In genomic region chr15:44712108-44713005, GRCh38 we compare ENCODE assay signal across 8 cellular contexts. TPM values are rescaled to one million over a fixed set of nuclear protein-coding genes. Genes with fewer than 3 reads are reported as not detected.
DNase-seq lines count a peak whose midpoint lies in the region; ATAC-seq and TF ChIP-seq lines count a peak whose summit lies in the region.

No MANE protein-coding gene starts in this region.

- 3 to 9% methylated on average over 18 to 30 of the region's 35 CpGs for WGBS in gastroesophageal sphincter (ENCODE audit: low coverage in 1 of 2), 2 donors
- WGBS in urinary bladder = 9% methylated on average over 35 of the region's 35 CpGs

- ATAC-seq in gastroesophageal sphincter (peak; percentile 30), GM18498 (IDR thresholded peaks at IDR 0.05; ENCODE audit: unreplicated experiment) (no peak)

- peak overlapping the region; percentile 97 for H3K4me3 Mint-ChIP-seq in neural progenitor cell

- no peaks in the 10 kb centered on the region for H3K27me3 Mint-ChIP-seq in neural progenitor cell (ENCODE audit: insufficient read depth, low read depth)

- H3F3A ChIP-seq in neural progenitor cell (ENCODE audit: low read depth) = no peaks in the 10 kb centered on the region

- no peak overlapping the region for H3K9ac ChIP-seq in neural progenitor cell

- no peak for TF ChIP-seq POLR2A in gastroesophageal sphincter (IDR thresholded peaks at IDR 0.05)

- H3K36me3 Mint-ChIP-seq in neural progenitor cell = peaks cover 9% of the 10 kb centered on the region

- H3K9me3 Mint-ChIP-seq in neural progenitor cell = no peaks in the 10 kb centered on the region

- H3K4me1 ChIP-seq in gastroesophageal sphincter (peaks cover 0 to 45% (median 12%) of the 10 kb centered on the region in 3 donors), neural progenitor cell (no peaks in the 10 kb centered on the region), urinary bladder (ENCODE audit: insufficient read depth) (no peaks in the 10 kb centered on the region)

- H3K27me3 ChIP-seq in gastroesophageal sphincter (no peaks in the 10 kb centered on the region), neural progenitor cell (peaks cover 21% of the 10 kb centered on the region)

- H3K27ac ChIP-seq in gastroesophageal sphincter (peak overlapping the region; percentile 97 to 99 (median 98)), neural progenitor cell (no peak overlapping the region), urinary bladder (ENCODE audit: low read depth) (peak overlapping the region; percentile 99)

- peak overlapping the region; percentile 47 for H3K27ac Mint-ChIP-seq in neural progenitor cell

- H4K20me1 ChIP-seq in neural progenitor cell (ENCODE audit: low read depth) = no peaks in the 10 kb centered on the region

- H3K4me2 ChIP-seq in neural progenitor cell = peak overlapping the region; percentile 92

- H3K4me3 ChIP-seq in gastroesophageal sphincter (peak overlapping the region; percentile 83 to 84), neural progenitor cell (peak overlapping the region; percentile 80), urinary bladder (ENCODE audit: low read depth, low read length) (peak overlapping the region; percentile 89)

- peaks cover 0 to 26% of the 10 kb centered on the region in 2 donors for H3K36me3 ChIP-seq in gastroesophageal sphincter
- H3K36me3 ChIP-seq in neural progenitor cell = no peaks in the 10 kb centered on the region
- H3K36me3 ChIP-seq in urinary bladder (ENCODE audit: insufficient read depth) = peaks cover 8% of the 10 kb centered on the region

- DNase-seq in EH (ENCODE audit: low read depth) = peak; percentile 90
- peak; percentile 79 for DNase-seq in HT1080 (ENCODE audit: low read depth)
- peak; percentile 26 to 59 for DNase-seq in SHP77 (lab: John Stamatoyannopoulos, UW)
- DNase-seq in activated naive CD4-positive, alpha-beta T cell treated with anti-CD3 and anti-CD28 coated beads, Interleukin-2, amount 50 U/mL, for 16 hours = peak; percentile 72
- DNase-seq in neural progenitor cell (ENCODE audit: low spot score) = no peak

- H2AFZ ChIP-seq in neural progenitor cell (replicated peaks) = peak overlapping the region; percentile 99

- H3K4me1 Mint-ChIP-seq in neural progenitor cell = peaks cover 19% of the 10 kb centered on the region

- H3K9me3 ChIP-seq in gastroesophageal sphincter (no peaks in the 10 kb centered on the region), neural progenitor cell (ENCODE audit: low read depth) (no peaks in the 10 kb centered on the region)

- no peak for TF ChIP-seq CTCF in gastroesophageal sphincter (IDR thresholded peaks at IDR 0.05)
- TF ChIP-seq CTCF in neural progenitor cell (IDR thresholded peaks at IDR 0.05) = no peak

- TF ChIP-seq EP300 in gastroesophageal sphincter (IDR thresholded peaks at IDR 0.05) = no peak

- H3K79me2 ChIP-seq in neural progenitor cell (ENCODE audit: low read depth) = no peaks in the 10 kb centered on the region

RNA-seq across cellular contexts. Expression of gene B2M, which starts 1.0 kb away (rescaled TPM):
- 746 and 855 TPM in 2 replicates for total RNA-seq in HT1080 (2014; rRNA removed; shearing (Covaris generic))
- 1,336 and 1,712 TPM in 2 replicates for polyA plus RNA-seq in HT1080 (2015; cell fraction: cytosol; rRNA removed)
- polyA plus RNA-seq in HT1080 (2015; cell fraction: nucleus; rRNA removed) = 1,131 and 1,321 TPM in 2 replicates
- 1,000 to 10,000 TPM; 1,151 to 3,314 (median 1,975) TPM for total RNA-seq in gastroesophageal sphincter
- total RNA-seq in neural progenitor cell (ENCODE audit: low replicate concordance) = 73.5 and 120 TPM in 2 replicates
- 1,910 TPM for total RNA-seq in urinary bladder
- 3,964 TPM for polyA plus RNA-seq in urinary bladder

RNA-seq across cellular contexts. Expression of gene PATL2, which starts 1.2 kb away (rescaled TPM):
- total RNA-seq in HT1080 (2014; rRNA removed; shearing (Covaris generic)) = 0.10 and 0.13 TPM in 2 replicates
- polyA plus RNA-seq in HT1080 (2015; cell fraction: cytosol; rRNA removed) = 0.05 TPM in 1 of 2 replicates, not detected in the other
- 0.69 and 1.3 TPM in 2 replicates for polyA plus RNA-seq in HT1080 (2015; cell fraction: nucleus; rRNA removed)
- 1 to 10 TPM in 2 of 4 donors, under 1 TPM in 1, not detected in 1; 0.81 to 1.2 (median 1.1) TPM for total RNA-seq in gastroesophageal sphincter
- total RNA-seq in neural progenitor cell (ENCODE audit: low replicate concordance) = 0.68 TPM in 1 of 2 replicates, not detected in the other
- total RNA-seq in urinary bladder = 1.7 TPM
- 0.57 TPM for polyA plus RNA-seq in urinary bladder

RNA-seq across cellular contexts. Expression of gene TRIM69, which starts 24.0 kb away (rescaled TPM):
- 6.2 and 7.1 TPM in 2 replicates for total RNA-seq in HT1080 (2014; rRNA removed; shearing (Covaris generic))
- 10.9 and 12.3 TPM in 2 replicates for polyA plus RNA-seq in HT1080 (2015; cell fraction: cytosol; rRNA removed)
- polyA plus RNA-seq in HT1080 (2015; cell fraction: nucleus; rRNA removed) = 4.8 and 6.0 TPM in 2 replicates
- 10 to 100 TPM; 22.9 to 31.1 (median 24.3) TPM for total RNA-seq in gastroesophageal sphincter
- total RNA-seq in neural progenitor cell (ENCODE audit: low replicate concordance) = 0.46 and 0.51 TPM in 2 replicates
- total RNA-seq in urinary bladder = 22.0 TPM
- polyA plus RNA-seq in urinary bladder = 40.8 TPM

RNA-seq across cellular contexts. Expression of gene SPG11, which starts 48.9 kb away (rescaled TPM):
- total RNA-seq in HT1080 (2014; rRNA removed; shearing (Covaris generic)) = 24.5 and 26.7 TPM in 2 replicates
- polyA plus RNA-seq in HT1080 (2015; cell fraction: cytosol; rRNA removed) = 21.2 and 28.2 TPM in 2 replicates
- 78.7 and 108 TPM in 2 replicates for polyA plus RNA-seq in HT1080 (2015; cell fraction: nucleus; rRNA removed)
- total RNA-seq in gastroesophageal sphincter (10 to 100 TPM; 45.2 to 82.8 (median 55.5) TPM), neural progenitor cell (ENCODE audit: low replicate concordance) (60.1 and 65.9 TPM in 2 replicates), urinary bladder (136 TPM)
- 30.7 TPM for polyA plus RNA-seq in urinary bladder
